In the genomic region with DNA sequence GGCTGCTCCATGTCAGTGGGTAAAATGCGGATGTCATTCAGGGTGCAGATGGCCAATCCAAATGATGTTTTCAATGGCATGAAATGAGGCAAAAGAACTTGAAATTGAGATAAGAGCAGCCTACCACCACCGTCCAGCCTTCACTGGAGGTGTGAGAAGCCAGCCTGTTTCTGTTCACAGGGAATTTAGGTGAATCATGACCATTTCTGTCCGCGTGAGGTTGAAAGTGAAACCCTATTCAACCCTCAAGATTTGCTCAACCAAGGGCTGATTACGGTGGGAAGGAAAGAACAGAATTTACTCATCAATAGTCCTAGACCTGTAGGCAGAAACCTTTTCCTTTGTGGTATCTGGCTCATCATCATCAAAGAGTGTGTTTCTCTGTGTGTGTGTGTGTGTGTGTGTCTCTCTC, we compare ENCODE assay signal across 9 cellular contexts.
A peak's percentile ranks its signal among the peaks of the same experiment; 100 is the strongest.
DNase-seq lines count a peak whose midpoint lies in the region; ATAC-seq lines count a peak whose summit lies in the region.
"Had no signal": no experiment of that assay in that cellular context is flagged by ENCODE, and none has a peak within 500 bp of the region (broad histone marks: within the 10 kb centered on the region; RNA-seq: fewer than 3 reads in every experiment).

No MANE protein-coding gene starts in this region.

- in situ Hi-C loops in G401 (cut with HindIII; ENCODE audit: low sequenced_read_pairs) = no loop called here

- peak overlapping the region; percentile 86 for H3K27ac Mint-ChIP-seq in activated naive CD8-positive, alpha-beta T cell

- peak; percentile 19 for DNase-seq in NK-92 treated with Interleukin-12 subunit alpha and Interleukin-12 subunit beta, amount 100 ng/mL, for 24 hours (lab: John Stamatoyannopoulos, UW)
- DNase-seq in NK-92 (lab: John Stamatoyannopoulos, UW; ENCODE audit: unreplicated experiment) = no peak
- peak; percentile 71 for DNase-seq in HT1080 (ENCODE audit: low read depth)
- peak; percentile 62 for DNase-seq in stimulated activated naive CD8-positive, alpha-beta T cell treated with anti-CD3 and anti-CD28 coated beads, Interleukin-15, Interleukin-2, amounts not matched to agents 100 U/mL and 50 U/mL, for 24 hours
- DNase-seq in RKO (ENCODE audit: low spot score) = no peak
- DNase-seq in NCI-H2107 treated with DMSO at 0.1 percent for 48 hours (lab: John Stamatoyannopoulos, UW; ENCODE audit: unreplicated experiment) = no peak
- DNase-seq in G401 (ENCODE audit: low spot score) = no peak

- peak overlapping the region; percentile 49 for H3K4me3 Mint-ChIP-seq in activated naive CD8-positive, alpha-beta T cell

- H3K4me1 Mint-ChIP-seq in activated naive CD8-positive, alpha-beta T cell (ENCODE audit: low read depth) = peaks cover 43% of the 10 kb centered on the region

- no peaks in the 10 kb centered on the region for H3K27me3 Mint-ChIP-seq in activated naive CD8-positive, alpha-beta T cell

- H3K36me3 Mint-ChIP-seq in activated naive CD8-positive, alpha-beta T cell = peaks cover 2% of the 10 kb centered on the region

- peak; percentile 91 for ATAC-seq in stimulated activated naive CD8-positive, alpha-beta T cell treated with anti-CD3 and anti-CD28 coated beads, Interleukin-15, Interleukin-2, amounts not matched to agents 100 U/mL and 50 U/mL, for 24 hours
- ATAC-seq: Panc1 had no signal

- H3K9me3 Mint-ChIP-seq in activated naive CD8-positive, alpha-beta T cell (ENCODE audit: low read depth) = no peaks in the 10 kb centered on the region

Comparison
In these comparisons a context has a peak if more than half of its experiments do, and no peak if none do; other contexts are left out.
1. DNase-seq: peak in NK-92 treated with Interleukin-12 subunit alpha and Interleukin-12 subunit beta, amount 100 ng/mL, for 24 hours (single experiment), HT1080 (single experiment) and stimulated activated naive CD8-positive, alpha-beta T cell treated with anti-CD3 and anti-CD28 coated beads, Interleukin-15, Interleukin-2, amounts not matched to agents 100 U/mL and 50 U/mL, for 24 hours (single experiment); none in NK-92 (single experiment), RKO (single experiment), NCI-H2107 treated with DMSO at 0.1 percent for 48 hours (single experiment) and G401 (single experiment).